8 cellular contexts compared by ENCODE assay signal in genomic region chrX:24026403-24026801, GRCh38. TPM values are rescaled to one million over a fixed set of nuclear protein-coding genes. Genes with fewer than 3 reads are reported as not detected.
DNase-seq lines count a peak whose midpoint lies in the region; ATAC-seq and TF ChIP-seq lines count a peak whose summit lies in the region.

No MANE protein-coding gene starts in this region.

- no peaks in the 10 kb centered on the region for H3K27me3 Mint-ChIP-seq in activated naive CD8-positive, alpha-beta T cell

- TF ChIP-seq CTCF in right atrium auricular region (IDR thresholded peaks at IDR 0.05) (no peak), testis (IDR thresholded peaks at IDR 0.05) (no peak)

- H3K4me3 Mint-ChIP-seq in activated naive CD8-positive, alpha-beta T cell = peak overlapping the region; percentile 88

- DNase-seq in right atrium auricular region (ENCODE audit: low spot score) (no peak), Right ventricle myocardium superior (no peak), iris pigment epithelial cell (ENCODE audit: low read depth) (peak; percentile 4), testis (no peak), DMS153 treated with DMSO at 0.1 percent for 48 hours (lab: John Stamatoyannopoulos, UW; ENCODE audit: unreplicated experiment) (no peak)

- H3K27me3 ChIP-seq in right atrium auricular region (no peaks in the 10 kb centered on the region), testis (no peaks in the 10 kb centered on the region)

- H3K4me3 ChIP-seq in right atrium auricular region = peak overlapping the region; percentile 54 to 75
- peak overlapping the region; percentile 67 to 85 for H3K4me3 ChIP-seq in testis

- H3K4me1 ChIP-seq in right atrium auricular region = no peaks in the 10 kb centered on the region
- H3K4me1 ChIP-seq in testis = no peaks in the 10 kb centered on the region

- H3K27ac ChIP-seq in right atrium auricular region = peak overlapping the region; percentile 84 to 97
- peak overlapping the region; percentile 77 to 93 for H3K27ac ChIP-seq in testis

- H3K36me3 ChIP-seq in right atrium auricular region (no peaks in the 10 kb centered on the region), testis (ENCODE audit: low read depth, missing control alignments) (no peaks in the 10 kb centered on the region)

- H3K4me1 Mint-ChIP-seq in activated naive CD8-positive, alpha-beta T cell (ENCODE audit: low read depth) = peaks cover 16% of the 10 kb centered on the region

- ATAC-seq in Right ventricle myocardium superior (ENCODE audit: poor library complexity) = no peak
- ATAC-seq in HG02610 (IDR thresholded peaks at IDR 0.05; ENCODE audit: unreplicated experiment) = no peak
- ATAC-seq in HG03521 (IDR thresholded peaks at IDR 0.05; ENCODE audit: unreplicated experiment) = no peak

- H3K9me3 ChIP-seq in right atrium auricular region = peaks cover 0 to 7% of the 10 kb centered on the region in 2 donors
- H3K9me3 ChIP-seq in testis = no peaks in the 10 kb centered on the region

- H3K9me3 Mint-ChIP-seq in activated naive CD8-positive, alpha-beta T cell (ENCODE audit: low read depth) = no peaks in the 10 kb centered on the region

- TF ChIP-seq POLR2A in testis (IDR thresholded peaks at IDR 0.05) = no peak

- H3K36me3 Mint-ChIP-seq in activated naive CD8-positive, alpha-beta T cell = no peaks in the 10 kb centered on the region

- WGBS in testis, 2 donors = 1 to 4% methylated on average over 13 of the region's 13 CpGs

- intact Hi-C loops in Right ventricle myocardium superior (cut with DNase I) (no loop called here), testis (cut with DNase I; ENCODE audit: low total_unique reads) (no loop called here)

- peak overlapping the region; percentile 91 for H3K27ac Mint-ChIP-seq in activated naive CD8-positive, alpha-beta T cell

RNA-seq across cellular contexts. Expression of gene KLHL15, which starts 0.6 kb away (rescaled TPM):
- 1 to 10 TPM; 5.7 to 6.9 TPM for total RNA-seq in right atrium auricular region
- 5.8 TPM for total RNA-seq in Right ventricle myocardium superior
- 10 to 100 TPM; 82.4 to 83.4 TPM for total RNA-seq in testis
- 31.5 TPM for polyA plus RNA-seq in testis (ENCODE audit: insufficient read depth, low read depth, low replicate concordance)

RNA-seq across cellular contexts. Expression of gene EIF2S3, which starts 28.4 kb away (rescaled TPM):
- 10 to 100 TPM; 61.6 to 64.9 TPM for total RNA-seq in right atrium auricular region
- 64.4 TPM for total RNA-seq in Right ventricle myocardium superior
- total RNA-seq in testis = 10 to 100 TPM; 65.4 to 66.5 TPM
- 44.0 TPM for polyA plus RNA-seq in testis (ENCODE audit: insufficient read depth, low read depth, low replicate concordance)

Comparison
In these comparisons a context has a peak if more than half of its experiments do, and no peak if none do; other contexts are left out.
1. RNA of gene KLHL15, which starts 0.6 kb away (total RNA-seq): 82.4 to 83.4 TPM in testis; 5.7 to 6.9 TPM in right atrium auricular region and 5.8 TPM in Right ventricle myocardium superior (single experiment); every median in the first group is over 10 times any median in the second.